Comparison of ENCODE assay signal across 8 cellular contexts in genomic region chr4:76087007-76087769, GRCh38. TPM values are rescaled to one million over a fixed set of nuclear protein-coding genes. Genes with fewer than 3 reads are reported as not detected.
DNase-seq lines count a peak whose midpoint lies in the region; ATAC-seq, FAIRE-seq and TF ChIP-seq lines count a peak whose summit lies in the region.

No MANE protein-coding gene starts in this region.

- H2AFZ ChIP-seq in GM12878 (ENCODE audit: control insufficient read depth, low read depth, low read length) = no peak overlapping the region

- H4K20me1 ChIP-seq in GM12878 (ENCODE audit: control insufficient read depth, insufficient read depth) = peaks cover 2% of the 10 kb centered on the region; the same call in 1 of the 2 replicates

- no peak overlapping the region for H3K27ac ChIP-seq in HEK293 (ENCODE audit: extremely low read depth, low read depth, low read length)
- H3K27ac ChIP-seq in GM12878 (ENCODE audit: control insufficient read depth, insufficient read depth) = no peak overlapping the region

- no peak overlapping the region for H3K4me2 ChIP-seq in GM12878 (ENCODE audit: control insufficient read depth, insufficient read depth)

- RAD21 ChIA-PET in GM12878 (lab: Charles Lee; ENCODE audit: unreplicated experiment) = interaction anchor here (1.5 kb wide), 2 partner anchors 91 to 172 kb away, joined by 5 to 8 read pairs; no protein-coding TSS in a partner anchor

- no peaks in the 10 kb centered on the region for H3K4me1 ChIP-seq in HEK293 (ENCODE audit: control insufficient read depth, insufficient read depth, low read length)
- no peaks in the 10 kb centered on the region for H3K4me1 ChIP-seq in GM12878 (ENCODE audit: control insufficient read depth, insufficient read depth, low read length)

- FAIRE-seq in GM12878 (lab: Jason Lieb, UNC) = no peak

- CTCF ChIA-PET in HEK293 (lab: Yijun Ruan, JAX) = interaction anchor here (0.6 to 2.3 kb wide), 20 partner anchors 10 to 360 kb away, joined by 3 to 20 read pairs (median 4); partner anchors contain the start of genes ART3 and SDAD1
- CTCF ChIA-PET in GM12878 (lab: Yijun Ruan, JAX) = interaction anchor here (0.5 to 5.5 kb wide), 13 partner anchors 10 to 969 kb away, joined by 3 to 43 read pairs (median 4); no protein-coding TSS in a partner anchor

- peak; percentile 46 for TF ChIP-seq RAD21 in GM12878 (IDR thresholded peaks at IDR 0.05; ENCODE audit: insufficient read depth, low read depth, low read length)

- 0 out of 2 replicates have a peak, but pooled peaks have one; percentile 36 for TF ChIP-seq CTCF in HEK293 (tag by site-specific recombination; IDR thresholded peaks at IDR 0.05)
- peak; percentile 27 to 45 (median 34); a peak in 4 of 6 replicates for TF ChIP-seq CTCF in GM12878 (IDR thresholded peaks at IDR 0.05 in 2 of 3, conservative IDR thresholded peaks at IDR 0.05 in 1 of 3; ENCODE audit: control insufficient read depth in 2 of 3, extremely low read depth in 1 of 3, insufficient read depth in 1 of 3, low read depth in 3 of 3, low read length in 3 of 3)

- DNase-seq in COLO829 (ENCODE audit: low spot score) = peak; percentile 94
- DNase-seq in NCI-H748 (lab: John Stamatoyannopoulos, UW; ENCODE audit: unreplicated experiment) = peak; percentile 65
- DNase-seq in GM12878 (ENCODE audit: low read depth, low spot score) = no peak
- DNase-seq in iPS DF 4.7 (ENCODE audit: extremely low read depth, low spot score) = peak; percentile 53
- DNase-seq in smooth muscle cell of the brain vasculature (ENCODE audit: low read depth, low spot score) = peak; percentile 21

- no peak for TF ChIP-seq EP300 in GM12878 (IDR thresholded peaks at IDR 0.05; ENCODE audit: borderline replicate concordance in 1 of 2, control insufficient read depth in 1 of 2, low read depth in 2 of 2, low read length in 2 of 2)

- SMC1A ChIA-PET in GM12878 (lab: Charles Lee; ENCODE audit: uncharacterized antibody, unreplicated experiment) = interaction anchor here (0.6 to 1.7 kb wide), 6 partner anchors 13 to 191 kb away, joined by 3 to 10 read pairs (median 4); no protein-coding TSS in a partner anchor

- H3K9me3 ChIP-seq in HEK293 (ENCODE audit: control insufficient read depth, insufficient read depth, low read depth, low read length) (no peaks in the 10 kb centered on the region), GM12878 (replicated peaks; ENCODE audit: control insufficient read depth, insufficient read depth, low read length) (no peaks in the 10 kb centered on the region)

- TF ChIP-seq POLR2A in GM12878 (IDR thresholded peaks at IDR 0.05; ENCODE audit: low read depth, low read length) = no peak

- BruUV-seq in GM12878 (replicated peaks; lab: Mats Ljungman, UMichigan) = no TSS peak

- H3K9ac ChIP-seq in GM12878 (ENCODE audit: control insufficient read depth, insufficient read depth, low read length) = no peak overlapping the region

- 33% methylated on average over 13 of the region's 13 CpGs for WGBS in GM12878 (ENCODE audit: insufficient coverage, insufficient replicate concordance, low lambda C conversion rate, missing lambda C conversion rate)

- intact Hi-C loops in GM12878 (cut with micrococcal nuclease; ENCODE audit: unreplicated experiment) = no loop called here

- H3K27me3 ChIP-seq in GM12878 (replicated peaks in 1 of 2; ENCODE audit: control insufficient read depth in 2 of 2, insufficient read depth in 2 of 2, low read length in 1 of 2) = peaks cover 0 to 3% of the 10 kb centered on the region in 2 experiments; a peak in 1 of 4 replicates

- no peaks in the 10 kb centered on the region for H3K79me2 ChIP-seq in GM12878 (ENCODE audit: control insufficient read depth, insufficient read depth, low read length)

- H3K4me3 ChIP-seq in HEK293 (ENCODE audit: low read depth, low read length) (no peak overlapping the region), GM12878 (no peak overlapping the region)

- H3K36me3 ChIP-seq in HEK293 (ENCODE audit: control insufficient read depth in 2 of 2, insufficient read depth in 1 of 2, low read length in 2 of 2) = no peaks in the 10 kb centered on the region
- H3K36me3 ChIP-seq in GM12878 (ENCODE audit: control insufficient read depth in 2 of 2, insufficient read depth in 2 of 2, low read length in 1 of 2) = no peaks in the 10 kb centered on the region

- ATAC-seq in GM12878 (peak; percentile 70), HG02798 (IDR thresholded peaks at IDR 0.05; ENCODE audit: poor library complexity, unreplicated experiment) (no peak), HG03139 (IDR thresholded peaks at IDR 0.05; ENCODE audit: unreplicated experiment) (no peak)

- POLR2A ChIA-PET in HEK293 (lab: Yijun Ruan, JAX) = no interaction called here
- POLR2A ChIA-PET in GM12878 (lab: Charles Lee) = no interaction called here

- in situ Hi-C loops in GM12878 (cut with MboI) = no loop called here

TF ChIP-seq in HEK293, 187 proteins besides CTCF, POLR2A, EP300 and RAD21:
- TF ChIP-seq ZNF747 (tag by site-specific recombination; IDR thresholded peaks at IDR 0.05) = no peak
- no peak for TF ChIP-seq TRIM28 (IDR thresholded peaks at IDR 0.05; ENCODE audit: borderline replicate concordance, low read length)
- peak; percentile 64 for TF ChIP-seq ZNF654 (tag by site-specific recombination; IDR thresholded peaks at IDR 0.05; ENCODE audit: low read depth)
- TF ChIP-seq YY1 (tag by site-specific recombination; IDR thresholded peaks at IDR 0.05) = 0 out of 2 replicates have a peak, but pooled peaks have one; percentile 36
- no peak for TF ChIP-seq ZNF514 (tag by site-specific recombination; IDR thresholded peaks at IDR 0.05)
- TF ChIP-seq ZNF239 (tag by site-specific recombination; IDR thresholded peaks at IDR 0.05) = no peak
- 0 out of 2 replicates have a peak, but pooled peaks have one; percentile 16 for TF ChIP-seq ZXDB (tag by site-specific recombination; IDR thresholded peaks at IDR 0.05)

TF ChIP-seq in GM12878, 131 proteins besides CTCF, POLR2A, EP300 and RAD21:
- TF ChIP-seq SMC3 (IDR thresholded peaks at IDR 0.05; ENCODE audit: borderline replicate concordance, low read length) (peak; percentile 12; the same call in 1 of the 2 replicates), WRNIP1 (IDR thresholded peaks at IDR 0.05; ENCODE audit: borderline replicate concordance, low read depth, low read length) (no peak), YY1 (IDR thresholded peaks at IDR 0.05; ENCODE audit: low read depth, low read length) (peak; percentile 50; the same call in 1 of the 2 replicates)

RNA-seq across cellular contexts. Expression of gene ART3, which starts 12.7 kb away (rescaled TPM):
- total RNA-seq in GM12878 (2013; cell fraction: nucleolus; rRNA removed) = not detected in 2 replicates
- total RNA-seq in GM12878 (2014; rRNA removed) (not detected in 2 replicates), GM12878 (2014; rRNA removed; fragmentation: Illumina TruSeq; extraction: Trizol) (not detected in 2 replicates), GM12878 (2021) (0.13 TPM in 1 of 2 replicates, not detected in the other)
- polyA plus RNA-seq in GM12878 (2011; ENCODE audit: low read depth) = not detected
- polyA plus RNA-seq in GM12878 (2011; rRNA removed) (not detected in 2 replicates), GM12878 (2014; fragmentation: Illumina TruSeq; extraction: Trizol) (0.18 TPM in 1 of 2 replicates, not detected in the other), GM12878 (2014; fragmentation: Nextera tagmentation; extraction: Ambion mirVana) (under 1 TPM in 1 of 2 experiments, not detected in 1; 0.29 TPM), GM12878 (2014; rRNA removed) (0.23 TPM in 1 of 2 replicates, not detected in the other), GM12878 (2016; fragmentation: Nextera tagmentation; extraction: Ambion mirVana) (under 1 TPM in 1 of 2 experiments, not detected in 1; 0.50 TPM)
- polyA plus RNA-seq in GM12878 (2011; cell fraction: cytosol; rRNA removed) = not detected in 2 replicates
- not detected in 2 replicates for polyA plus RNA-seq in GM12878 (2011; cell fraction: nucleus; rRNA removed)
- polyA plus RNA-seq in GM12878 (2012) = not detected in 2 replicates
- not detected in 2 replicates for polyA minus RNA-seq in GM12878 (2011; rRNA and poly(A)+ RNA removed)
- polyA minus RNA-seq in GM12878 (2011; cell fraction: cytosol; rRNA and poly(A)+ RNA removed) = not detected in 2 replicates
- polyA minus RNA-seq in GM12878 (2011; cell fraction: nucleus; rRNA and poly(A)+ RNA removed) = not detected in 2 replicates

RNA-seq across cellular contexts. Expression of gene CXCL11, which starts 51.3 kb away (rescaled TPM):
- not detected in 2 replicates for total RNA-seq in GM12878 (2013; cell fraction: nucleolus; rRNA removed)
- total RNA-seq in GM12878 (2014; rRNA removed) (not detected in 2 replicates), GM12878 (2014; rRNA removed; fragmentation: Illumina TruSeq; extraction: Trizol) (not detected in 2 replicates), GM12878 (2021) (not detected in 2 replicates)
- polyA plus RNA-seq in GM12878 (2011; ENCODE audit: low read depth) = not detected
- polyA plus RNA-seq in GM12878 (2011; rRNA removed) (not detected in 2 replicates), GM12878 (2014; fragmentation: Illumina TruSeq; extraction: Trizol) (0.17 TPM in 1 of 2 replicates, not detected in the other), GM12878 (2014; fragmentation: Nextera tagmentation; extraction: Ambion mirVana) (under 1 TPM in 1 of 2 experiments, not detected in 1; 0.04 TPM), GM12878 (2014; rRNA removed) (not detected in 2 replicates), GM12878 (2016; fragmentation: Nextera tagmentation; extraction: Ambion mirVana) (not detected)
- polyA plus RNA-seq in GM12878 (2011; cell fraction: cytosol; rRNA removed) = 0.04 TPM in 1 of 2 replicates, not detected in the other
- polyA plus RNA-seq in GM12878 (2011; cell fraction: nucleus; rRNA removed) = not detected in 2 replicates
- polyA plus RNA-seq in GM12878 (2012) = not detected in 2 replicates
- not detected in 2 replicates for polyA minus RNA-seq in GM12878 (2011; rRNA and poly(A)+ RNA removed)
- not detected in 2 replicates for polyA minus RNA-seq in GM12878 (2011; cell fraction: cytosol; rRNA and poly(A)+ RNA removed)
- polyA minus RNA-seq in GM12878 (2011; cell fraction: nucleus; rRNA and poly(A)+ RNA removed) = not detected in 2 replicates
